In the genomic region with DNA sequence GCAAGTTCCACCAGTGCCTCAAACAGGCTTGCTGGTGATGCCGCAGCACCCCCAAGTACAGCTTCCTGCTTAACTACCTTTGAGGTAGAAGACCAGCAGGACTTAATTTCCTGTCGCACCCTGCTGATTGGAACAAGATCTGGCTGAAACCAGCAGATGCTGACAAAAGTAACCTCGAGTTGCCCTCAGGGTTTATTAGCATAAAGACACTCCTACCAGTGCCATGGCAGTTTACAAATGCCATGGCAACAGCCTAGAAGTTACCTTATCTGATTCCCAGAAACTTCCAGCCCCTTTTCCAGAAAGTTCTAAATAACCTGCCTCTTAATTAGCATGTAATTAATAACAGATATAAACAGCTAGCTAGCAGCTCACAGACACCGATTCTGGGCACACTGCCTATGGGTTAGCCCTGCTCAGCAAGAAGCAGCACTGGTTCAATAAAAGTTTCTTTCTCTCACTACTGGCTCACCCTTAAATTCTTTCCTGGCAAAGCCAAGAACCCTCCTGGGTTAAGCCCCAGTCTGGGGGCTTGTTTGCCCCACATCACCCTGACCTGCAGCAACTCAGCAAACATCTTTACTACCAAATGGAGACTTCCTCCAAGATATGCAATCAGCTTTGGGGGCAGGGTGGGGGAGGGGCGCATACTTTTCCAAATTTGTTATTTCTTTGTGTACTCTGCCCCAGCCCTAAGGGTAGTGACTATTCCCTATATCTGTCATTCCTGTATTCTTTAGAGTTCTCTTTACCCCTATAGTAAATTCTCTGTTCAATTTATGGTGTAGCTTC, we compare ENCODE assay signal across 8 cellular contexts. TPM values are rescaled to one million over a fixed set of nuclear protein-coding genes. Genes with fewer than 3 reads are reported as not detected.
DNase-seq lines count a peak whose midpoint lies in the region; ATAC-seq, FAIRE-seq and TF ChIP-seq lines count a peak whose summit lies in the region.

No MANE protein-coding gene starts in this region.

- H3K27ac ChIP-seq in coronary artery = no peak overlapping the region

- ATAC-seq in memory B cell (ENCODE audit: low read depth) (peak; percentile 15), GM18498 (IDR thresholded peaks at IDR 0.05; ENCODE audit: unreplicated experiment) (no peak)

- no peak for TF ChIP-seq POLR2A in GM12891 (IDR thresholded peaks at IDR 0.05; ENCODE audit: low read depth, low read length)

- peak; percentile 25 for DNase-seq in GM12891 (ENCODE audit: insufficient read length, low spot score)
- DNase-seq in NT2/D1 (ENCODE audit: low read depth, low spot score) = peak; percentile 44
- DNase-seq in astrocyte of the cerebellum (ENCODE audit: low read depth) = peak; percentile 38
- no peak for DNase-seq in memory B cell (ENCODE audit: low spot score in 2 of 2)
- no peak for DNase-seq in SHP77 treated with DMSO at 0.1 percent for 48 hours (lab: John Stamatoyannopoulos, UW)
- no peak for DNase-seq in activated gamma-delta T cell treated with Interleukin-2 at 50 U/mL for 16 hours
- DNase-seq in coronary artery (ENCODE audit: low spot score) = no peak

- H3K27ac Mint-ChIP-seq in memory B cell = peak overlapping the region; percentile 15

- no peaks in the 10 kb centered on the region for H3K27me3 Mint-ChIP-seq in memory B cell

- no peaks in the 10 kb centered on the region for H3K9me3 ChIP-seq in NT2/D1 (ENCODE audit: insufficient read depth, low read length)

- FAIRE-seq in GM12891 (lab: Jason Lieb, UNC) = peak; percentile 91

- in situ Hi-C loops in astrocyte of the cerebellum (cut with HindIII; ENCODE audit: low sequenced_read_pairs) = no loop called here

- no peaks in the 10 kb centered on the region for H3K27me3 ChIP-seq in NT2/D1 (ENCODE audit: insufficient read depth, insufficient read length)

- TF ChIP-seq CTCF in astrocyte of the cerebellum (IDR thresholded peaks at IDR 0.05; ENCODE audit: low read depth, low read length, missing control alignments) (no peak), coronary artery (IDR thresholded peaks at IDR 0.05) (no peak)

- H3K4me3 Mint-ChIP-seq in memory B cell = no peak overlapping the region

- no peaks in the 10 kb centered on the region for H3K9me3 Mint-ChIP-seq in memory B cell

- peaks cover 21% of the 10 kb centered on the region for H3K4me1 Mint-ChIP-seq in memory B cell

- H3K36me3 Mint-ChIP-seq in memory B cell = peaks cover 6% of the 10 kb centered on the region

- H3K4me3 ChIP-seq in NT2/D1 (ENCODE audit: insufficient read length, low read depth) (no peak overlapping the region), astrocyte of the cerebellum (ENCODE audit: low read depth, low read length) (no peak overlapping the region), coronary artery (no peak overlapping the region)

- H3K4me1 ChIP-seq in NT2/D1 (ENCODE audit: insufficient read depth, insufficient read length) = no peaks in the 10 kb centered on the region

- no peak overlapping the region for H3K9ac ChIP-seq in NT2/D1 (ENCODE audit: insufficient read length, low read depth)

- peaks cover 3% of the 10 kb centered on the region for H3K36me3 ChIP-seq in NT2/D1 (ENCODE audit: insufficient read depth, insufficient read length, low read length)

TF ChIP-seq in GM12891, 5 proteins besides CTCF, POLR2A, EP300 and RAD21:
- TF ChIP-seq POU2F2 (IDR thresholded peaks at IDR 0.05; ENCODE audit: low read depth, low read length) (no peak), PAX5 (IDR thresholded peaks at IDR 0.05; ENCODE audit: insufficient read depth, low read length, severe bottlenecking) (no peak), TAF1 (IDR thresholded peaks at IDR 0.05; ENCODE audit: low read depth, low read length) (no peak)

RNA-seq across cellular contexts. Expression of gene MAP4, which starts 54.2 kb away (rescaled TPM):
- 74.4 TPM for polyA plus RNA-seq in GM12891 (2012; ENCODE audit: low read depth, missing spikeins)

Comparison
In these comparisons a context has a peak if more than half of its experiments do, and no peak if none do; other contexts are left out.
1. DNase-seq: peak in GM12891 (single experiment), NT2/D1 (single experiment) and astrocyte of the cerebellum (single experiment); none in memory B cell (0 of 2), SHP77 treated with DMSO at 0.1 percent for 48 hours (single experiment), activated gamma-delta T cell treated with Interleukin-2 at 50 U/mL for 16 hours (single experiment) and coronary artery (single experiment).